In genomic region chr5:29750453-29750852, GRCh38 we compare ENCODE assay signal across 30 cellular contexts.
"Had no signal": no experiment of that assay in that cellular context is flagged by ENCODE, and none has a peak within 500 bp of the region (broad histone marks: within the 10 kb centered on the region; RNA-seq: fewer than 3 reads in every experiment).

No MANE protein-coding gene starts in this region.

- H3K4me1 Mint-ChIP-seq: activated CD4-positive, alpha-beta T cell treated with anti-CD3 and anti-CD28 coated beads for 36 hours; activated CD4-positive, alpha-beta T cell treated with anti-CD3 and anti-CD28 coated beads, Interleukin-2, amount 10 ng/mL, durations not matched to agents 24 days and 14 days; activated CD8-positive, alpha-beta memory T cell treated with anti-CD3 and anti-CD28 coated beads, Interleukin-2, amount 10 ng/mL, durations not matched to agents 7 days and 5 days; activated naive CD4-positive, alpha-beta T cell treated with anti-CD3 and anti-CD28 coated beads, Interleukin-2, amount 50 U/mL, for 24 hours; activated naive CD8-positive, alpha-beta T cell treated with anti-CD3 and anti-CD28 coated beads for 36 hours; brain; central memory CD8-positive, alpha-beta T cell; T-helper 17 cell had no signal

- H3K4me3 ChIP-seq: ascending aorta, breast epithelium, cardiac muscle cell, colonic mucosa, gastroesophageal sphincter had no signal

- H3K27ac ChIP-seq: ascending aorta, breast epithelium, cardiac muscle cell, colonic mucosa, foreskin keratinocyte, gastroesophageal sphincter had no signal

- H3K27me3 ChIP-seq: ascending aorta, breast epithelium, cardiac muscle cell, colonic mucosa, foreskin keratinocyte, gastroesophageal sphincter had no signal

- H3K36me3 ChIP-seq: ascending aorta, breast epithelium, cardiac muscle cell, colonic mucosa, gastroesophageal sphincter had no signal

- H3K4me3 Mint-ChIP-seq: activated CD4-positive, alpha-beta memory T cell treated with anti-CD3 and anti-CD28 coated beads for 36 hours; activated CD4-positive, alpha-beta T cell treated with anti-CD3 and anti-CD28 coated beads for 36 hours; activated CD4-positive, alpha-beta T cell treated with anti-CD3 and anti-CD28 coated beads, Interleukin-2, amount 10 ng/mL, durations not matched to agents 24 days and 14 days; activated CD8-positive, alpha-beta memory T cell treated with anti-CD3 and anti-CD28 coated beads, Interleukin-2, amount 10 ng/mL, durations not matched to agents 7 days and 5 days; activated CD8-positive, alpha-beta T cell treated with anti-CD3 and anti-CD28 coated beads, Interleukin-2, amount 10 ng/mL, durations not matched to agents 7 days and 5 days; activated naive CD4-positive, alpha-beta T cell treated with anti-CD3 and anti-CD28 coated beads for 36 hours; activated naive CD4-positive, alpha-beta T cell treated with anti-CD3 and anti-CD28 coated beads, Interleukin-2, amount 50 U/mL, for 24 hours; activated naive CD8-positive, alpha-beta T cell treated with anti-CD3 and anti-CD28 coated beads for 36 hours; activated T-helper 1 cell treated with anti-CD3 and anti-CD28 coated beads, Interleukin-12 subunit alpha, Interleukin-12 subunit beta, Interleukin-2, Interleukin-4 antibody, amounts not matched to agents 30 ng/mL and 10 ng/mL and 1 ng/mL, durations not matched to agents 14 hours and 24 hours and 36 hours; brain; central memory CD8-positive, alpha-beta T cell; T-helper 17 cell; T-helper 2 cell treated with Interferon-gamma antibody and Interleukin-4, amounts not matched to agents 5 μg/mL and 100 μg/mL, for 36 hours had no signal

- ATAC-seq: activated CD4-positive, alpha-beta T cell treated with anti-CD3 and anti-CD28 coated beads for 36 hours; activated CD8-positive, alpha-beta memory T cell treated with anti-CD3 and anti-CD28 coated beads, Interleukin-2, amount 10 ng/mL, durations not matched to agents 7 days and 5 days; activated CD8-positive, alpha-beta T cell treated with anti-CD3 and anti-CD28 coated beads, Interleukin-2, amount 10 ng/mL, durations not matched to agents 7 days and 5 days; esophagus mucosa; foreskin keratinocyte; gastroesophageal sphincter; T-helper 17 cell had no signal

- H3K9me3 ChIP-seq: colonic mucosa, gastroesophageal sphincter had no signal

- H3K4me1 ChIP-seq: ascending aorta, breast epithelium, colonic mucosa, foreskin keratinocyte, gastroesophageal sphincter had no signal

- H3K27me3 Mint-ChIP-seq: activated CD4-positive, alpha-beta memory T cell treated with anti-CD3 and anti-CD28 coated beads for 36 hours; activated CD4-positive, alpha-beta T cell treated with anti-CD3 and anti-CD28 coated beads for 36 hours; activated CD4-positive, alpha-beta T cell treated with anti-CD3 and anti-CD28 coated beads, Interleukin-2, amount 10 ng/mL, durations not matched to agents 24 days and 14 days; activated CD8-positive, alpha-beta memory T cell treated with anti-CD3 and anti-CD28 coated beads, Interleukin-2, amount 10 ng/mL, durations not matched to agents 7 days and 5 days; activated naive CD4-positive, alpha-beta T cell treated with anti-CD3 and anti-CD28 coated beads, Interleukin-2, amount 50 U/mL, for 24 hours; activated naive CD8-positive, alpha-beta T cell treated with anti-CD3 and anti-CD28 coated beads for 36 hours; brain; central memory CD8-positive, alpha-beta T cell; T-helper 17 cell had no signal

- DNase-seq: activated CD4-positive, alpha-beta memory T cell treated with anti-CD3 and anti-CD28 coated beads for 36 hours; activated CD4-positive, alpha-beta T cell treated with anti-CD3 and anti-CD28 coated beads for 36 hours; activated CD4-positive, alpha-beta T cell treated with anti-CD3 and anti-CD28 coated beads, Interleukin-2, amount 10 ng/mL, durations not matched to agents 24 days and 14 days; activated CD4-positive, CD25-positive, alpha-beta regulatory T cell; activated CD4-positive, CD25-positive, alpha-beta regulatory T cell treated with anti-CD3 and anti-CD28 coated beads, Interleukin-2, amount 50 U/mL, for 72 hours; activated CD8-positive, alpha-beta memory T cell treated with anti-CD3 and anti-CD28 coated beads, Interleukin-2, amount 10 ng/mL, durations not matched to agents 7 days and 5 days; activated CD8-positive, alpha-beta memory T cell treated with anti-CD3 and anti-CD28 coated beads, Interleukin-2, amount 50 U/mL, for 4 hours; activated CD8-positive, alpha-beta T cell treated with anti-CD3 and anti-CD28 coated beads, Interleukin-2, amount 10 ng/mL, durations not matched to agents 7 days and 5 days; activated effector memory CD4-positive, alpha-beta T cell treated with anti-CD3 and anti-CD28 coated beads, Interleukin-2, amount 50 U/mL, for 16 hours; activated naive CD4-positive, alpha-beta T cell treated with anti-CD3 and anti-CD28 coated beads for 36 hours; activated naive CD8-positive, alpha-beta T cell treated with anti-CD3 and anti-CD28 coated beads for 36 hours; activated T-cell treated with anti-CD3 and anti-CD28 coated beads, Interleukin-2, amount 50 U/mL, for 1 hour; activated T-cell treated with anti-CD3 and anti-CD28 coated beads, Interleukin-2, amount 50 U/mL, for 48 hours; colonic mucosa; effector CD8-positive, alpha-beta T cell; foreskin keratinocyte; T-helper 1 cell; T-helper 17 cell; T1000 had no signal

- H3K27ac Mint-ChIP-seq: activated CD4-positive, alpha-beta memory T cell treated with anti-CD3 and anti-CD28 coated beads for 36 hours; activated CD4-positive, alpha-beta T cell treated with anti-CD3 and anti-CD28 coated beads for 36 hours; activated CD4-positive, alpha-beta T cell treated with anti-CD3 and anti-CD28 coated beads, Interleukin-2, amount 10 ng/mL, durations not matched to agents 24 days and 14 days; activated CD8-positive, alpha-beta memory T cell treated with anti-CD3 and anti-CD28 coated beads, Interleukin-2, amount 10 ng/mL, durations not matched to agents 7 days and 5 days; activated CD8-positive, alpha-beta T cell treated with anti-CD3 and anti-CD28 coated beads, Interleukin-2, amount 10 ng/mL, durations not matched to agents 7 days and 5 days; activated naive CD4-positive, alpha-beta T cell treated with anti-CD3 and anti-CD28 coated beads for 36 hours; activated naive CD4-positive, alpha-beta T cell treated with anti-CD3 and anti-CD28 coated beads, Interleukin-2, amount 50 U/mL, for 24 hours; activated naive CD8-positive, alpha-beta T cell treated with anti-CD3 and anti-CD28 coated beads for 36 hours; activated T-helper 1 cell treated with anti-CD3 and anti-CD28 coated beads, Interleukin-12 subunit alpha, Interleukin-12 subunit beta, Interleukin-2, Interleukin-4 antibody, amounts not matched to agents 30 ng/mL and 10 ng/mL and 1 ng/mL, durations not matched to agents 14 hours and 24 hours and 36 hours; activated T-helper 2 cell treated with anti-CD3 and anti-CD28 coated beads, Interferon-gamma antibody, Interleukin-2, Interleukin-4, amounts not matched to agents 10 μg/mL and 5 μg/mL and 100 μg/mL, durations not matched to agents 14 hours and 24 hours and 36 hours; brain; T-helper 17 cell; T-helper 2 cell treated with Interferon-gamma antibody and Interleukin-4, amounts not matched to agents 5 μg/mL and 100 μg/mL, for 36 hours had no signal

- H3K36me3 Mint-ChIP-seq: activated CD4-positive, alpha-beta memory T cell treated with anti-CD3 and anti-CD28 coated beads for 36 hours; activated CD8-positive, alpha-beta memory T cell treated with anti-CD3 and anti-CD28 coated beads, Interleukin-2, amount 10 ng/mL, durations not matched to agents 7 days and 5 days; activated naive CD4-positive, alpha-beta T cell treated with anti-CD3 and anti-CD28 coated beads, Interleukin-2, amount 50 U/mL, for 24 hours; activated naive CD8-positive, alpha-beta T cell treated with anti-CD3 and anti-CD28 coated beads for 36 hours; brain had no signal

- H3K9me3 Mint-ChIP-seq: activated naive CD4-positive, alpha-beta T cell treated with anti-CD3 and anti-CD28 coated beads, Interleukin-2, amount 50 U/mL, for 24 hours had no signal
